In genomic region chr1:53198241-53198651, GRCh38 we compare ENCODE assay signal across 9 cellular contexts. TPM values are rescaled to one million over a fixed set of nuclear protein-coding genes. Genes with fewer than 3 reads are reported as not detected.
DNase-seq lines count a peak whose midpoint lies in the region; TF ChIP-seq lines count a peak whose summit lies in the region.
"Had no signal": no experiment of that assay in that cellular context is flagged by ENCODE, and none has a peak within 500 bp of the region (broad histone marks: within the 10 kb centered on the region; RNA-seq: fewer than 3 reads in every experiment).

No MANE protein-coding gene starts in this region.

- H3K4me1 ChIP-seq in sigmoid colon: peaks cover 0 to 38% (median 31%) of the 10 kb centered on the region in 4 donors

- TF ChIP-seq EP300 in sigmoid colon (IDR thresholded peaks at IDR 0.05): no peak

- TF ChIP-seq CTCF in fibroblast of villous mesenchyme (IDR thresholded peaks at IDR 0.05; ENCODE audit: insufficient read depth, low read depth, low read length) (no peak), sigmoid colon (IDR thresholded peaks at IDR 0.05) (no peak)

- no peaks in the 10 kb centered on the region for H3K27me3 Mint-ChIP-seq in T-helper 2 cell treated with Interferon-gamma antibody and Interleukin-4, amounts not matched to agents 5 μg/mL and 100 μg/mL, for 36 hours (ENCODE audit: low read depth)

- H3K4me3 Mint-ChIP-seq in T-helper 2 cell treated with Interferon-gamma antibody and Interleukin-4, amounts not matched to agents 5 μg/mL and 100 μg/mL, for 36 hours: peak overlapping the region; percentile 91

- no peaks in the 10 kb centered on the region for H3K27me3 ChIP-seq in sigmoid colon

- H3K9me3 Mint-ChIP-seq in T-helper 2 cell treated with Interferon-gamma antibody and Interleukin-4, amounts not matched to agents 5 μg/mL and 100 μg/mL, for 36 hours: no peaks in the 10 kb centered on the region

- WGBS in sigmoid colon, 2 donors: 19 to 50% methylated on average over 4 of the region's 4 CpGs

- intact Hi-C loops in sigmoid colon (cut with DNase I): loop anchor here (10.0 kb wide), 1 partner anchor 493 kb away; no protein-coding TSS in a partner anchor

- peaks cover 33% of the 10 kb centered on the region for H3K36me3 Mint-ChIP-seq in T-helper 2 cell treated with Interferon-gamma antibody and Interleukin-4, amounts not matched to agents 5 μg/mL and 100 μg/mL, for 36 hours (ENCODE audit: low read depth)

- peaks cover 22% of the 10 kb centered on the region for H3K4me1 Mint-ChIP-seq in T-helper 2 cell treated with Interferon-gamma antibody and Interleukin-4, amounts not matched to agents 5 μg/mL and 100 μg/mL, for 36 hours (ENCODE audit: low read depth)

- peak; percentile 61 for DNase-seq in EH (ENCODE audit: low read depth)
- no peak for DNase-seq in T-helper 2 cell treated with Interferon-gamma antibody and Interleukin-4, amounts not matched to agents 5 μg/mL and 100 μg/mL, for 36 hours (ENCODE audit: low spot score)
- DNase-seq in fibroblast of villous mesenchyme (ENCODE audit: low read depth): peak; percentile 74
- DNase-seq in sigmoid colon: peak; percentile 69
- DNase-seq in substantia nigra (lab: John Stamatoyannopoulos, UW): no peak
- DNase-seq in UCSD-AML1 (lab: John Stamatoyannopoulos, UW; ENCODE audit: unreplicated experiment): no peak
- DNase-seq in SW480 (ENCODE audit: low spot score): no peak
- DNase-seq in NCI-H2029 treated with DMSO at 0.1 percent for 48 hours (lab: John Stamatoyannopoulos, UW): no peak
- DNase-seq: NCI-H187 treated with DMSO at 0.1 percent for 48 hours had no signal

- H3K4me3 ChIP-seq in fibroblast of villous mesenchyme (ENCODE audit: low read depth, low read length) (peak overlapping the region; percentile 91), sigmoid colon (no peak overlapping the region)

- TF ChIP-seq POLR2A in sigmoid colon (IDR thresholded peaks at IDR 0.05): no peak

- peak overlapping the region; percentile 94 for H3K27ac Mint-ChIP-seq in T-helper 2 cell treated with Interferon-gamma antibody and Interleukin-4, amounts not matched to agents 5 μg/mL and 100 μg/mL, for 36 hours

- H3K27ac ChIP-seq in sigmoid colon (peak overlapping the region; percentile 99 to 100 (median 100)), substantia nigra (ENCODE audit: low read depth, low read length, poor library complexity, severe bottlenecking) (no peak overlapping the region)

- H3K36me3 ChIP-seq in sigmoid colon: peaks cover 7 to 21% (median 14%) of the 10 kb centered on the region in 4 donors

- H3K9me3 ChIP-seq in sigmoid colon: no peaks in the 10 kb centered on the region

RNA-seq across cellular contexts. Expression of gene CPT2, which starts 1.6 kb away (rescaled TPM):
- total RNA-seq in fibroblast of villous mesenchyme: 13.2 and 19.0 TPM in 2 replicates
- 10 to 100 TPM in 3 of 4 donors, 1 to 10 TPM in 1; 8.0 to 14.1 (median 11.5) TPM for total RNA-seq in sigmoid colon
- polyA plus RNA-seq in sigmoid colon: 10 to 100 TPM; 33.0 to 78.8 (median 52.9) TPM

RNA-seq across cellular contexts. Expression of gene CZIB, which starts 22.2 kb away (rescaled TPM):
- total RNA-seq in fibroblast of villous mesenchyme (39.7 and 41.6 TPM in 2 replicates), sigmoid colon (10 to 100 TPM; 79.2 to 95.6 (median 92.7) TPM)
- polyA plus RNA-seq in sigmoid colon: 10 to 100 TPM; 49.4 to 69.1 (median 51.8) TPM

RNA-seq across cellular contexts. Expression of gene MAGOH, which starts 40.1 kb away (rescaled TPM):
- total RNA-seq in fibroblast of villous mesenchyme (22.2 and 30.2 TPM in 2 replicates), sigmoid colon (10 to 100 TPM; 12.2 to 46.4 (median 28.7) TPM)
- 10 to 100 TPM; 73.9 to 98.4 (median 95.0) TPM for polyA plus RNA-seq in sigmoid colon

RNA-seq across cellular contexts. Expression of gene SLC1A7, which starts 55.8 kb away (rescaled TPM):
- under 0.01 TPM in 2 replicates for total RNA-seq in fibroblast of villous mesenchyme
- total RNA-seq in sigmoid colon: under 1 TPM in 3 of 4 donors, not detected in 1; 0.16 to 0.83 (median 0.54) TPM
- 1 to 10 TPM in 2 of 3 donors, under 1 TPM in 1; 0.86 to 1.6 (median 1.2) TPM for polyA plus RNA-seq in sigmoid colon

Comparison
In these comparisons a context has a peak if more than half of its experiments do, and no peak if none do; other contexts are left out.
1. DNase-seq: peak in EH (single experiment), fibroblast of villous mesenchyme (single experiment) and sigmoid colon (single experiment); none in T-helper 2 cell treated with Interferon-gamma antibody and Interleukin-4, amounts not matched to agents 5 μg/mL and 100 μg/mL, for 36 hours (single experiment), substantia nigra (0 of 49), UCSD-AML1 (single experiment), SW480 (single experiment) and NCI-H2029 treated with DMSO at 0.1 percent for 48 hours (single experiment).